1 cellular context compared by ENCODE assay signal in the genomic region with DNA sequence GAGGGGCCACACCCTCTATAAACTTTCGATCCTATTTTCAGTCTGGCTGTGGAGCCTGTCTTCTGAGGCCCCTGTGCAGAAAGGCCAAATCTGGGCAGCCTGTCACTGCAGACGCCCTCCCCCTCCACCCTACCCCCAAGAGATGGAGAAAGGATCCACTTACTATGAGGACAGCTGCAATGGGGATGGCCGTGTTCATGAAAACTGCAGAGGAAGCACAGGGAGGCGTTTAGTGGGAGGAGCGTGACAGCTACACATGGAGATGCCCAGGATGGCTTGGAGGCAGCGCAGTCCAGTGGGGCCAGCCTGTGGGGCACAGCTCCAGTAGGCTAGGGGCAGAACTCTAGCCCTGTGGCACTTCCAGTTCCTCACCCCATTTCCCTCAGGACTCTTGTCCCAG.
TF ChIP-seq lines count a peak whose summit lies in the region.

No MANE protein-coding gene starts in this region.

TF ChIP-seq in HepG2, 621 proteins besides CTCF, POLR2A, EP300 and RAD21:
- TF ChIP-seq, protein P1, sequence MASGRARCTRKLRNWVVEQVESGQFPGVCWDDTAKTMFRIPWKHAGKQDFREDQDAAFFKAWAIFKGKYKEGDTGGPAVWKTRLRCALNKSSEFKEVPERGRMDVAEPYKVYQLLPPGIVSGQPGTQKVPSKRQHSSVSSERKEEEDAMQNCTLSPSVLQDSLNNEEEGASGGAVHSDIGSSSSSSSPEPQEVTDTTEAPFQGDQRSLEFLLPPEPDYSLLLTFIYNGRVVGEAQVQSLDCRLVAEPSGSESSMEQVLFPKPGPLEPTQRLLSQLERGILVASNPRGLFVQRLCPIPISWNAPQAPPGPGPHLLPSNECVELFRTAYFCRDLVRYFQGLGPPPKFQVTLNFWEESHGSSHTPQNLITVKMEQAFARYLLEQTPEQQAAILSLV (CRISPR knock-in tag; IDR thresholded peaks at IDR 0.05; ENCODE audit: borderline replicate concordance), result no peak
- TF ChIP-seq ZZZ3 (CRISPR knock-in tag; IDR thresholded peaks at IDR 0.05; ENCODE audit: borderline replicate concordance), result no peak
- no peak for TF ChIP-seq ZNF564 (CRISPR knock-in tag; IDR thresholded peaks at IDR 0.05)
- no peak for TF ChIP-seq GATAD1 (CRISPR knock-in tag; IDR thresholded peaks at IDR 0.05)
- TF ChIP-seq ZXDC (CRISPR knock-in tag; IDR thresholded peaks at IDR 0.05), result no peak
- TF ChIP-seq RFX5 (IDR thresholded peaks at IDR 0.05; ENCODE audit: low read depth, low read length), result no peak
- no peak for TF ChIP-seq MTF2 (CRISPR knock-in tag; IDR thresholded peaks at IDR 0.05; ENCODE audit: borderline replicate concordance)
- TF ChIP-seq ADNP (CRISPR knock-in tag; IDR thresholded peaks at IDR 0.05), result no peak
- no peak for TF ChIP-seq NCOA1 (CRISPR knock-in tag; IDR thresholded peaks at IDR 0.05)
- no peak for TF ChIP-seq ZNF574 (CRISPR knock-in tag; IDR thresholded peaks at IDR 0.05)
- TF ChIP-seq ZNF776 (CRISPR knock-in tag; IDR thresholded peaks at IDR 0.05), result no peak
- TF ChIP-seq, protein P2, sequence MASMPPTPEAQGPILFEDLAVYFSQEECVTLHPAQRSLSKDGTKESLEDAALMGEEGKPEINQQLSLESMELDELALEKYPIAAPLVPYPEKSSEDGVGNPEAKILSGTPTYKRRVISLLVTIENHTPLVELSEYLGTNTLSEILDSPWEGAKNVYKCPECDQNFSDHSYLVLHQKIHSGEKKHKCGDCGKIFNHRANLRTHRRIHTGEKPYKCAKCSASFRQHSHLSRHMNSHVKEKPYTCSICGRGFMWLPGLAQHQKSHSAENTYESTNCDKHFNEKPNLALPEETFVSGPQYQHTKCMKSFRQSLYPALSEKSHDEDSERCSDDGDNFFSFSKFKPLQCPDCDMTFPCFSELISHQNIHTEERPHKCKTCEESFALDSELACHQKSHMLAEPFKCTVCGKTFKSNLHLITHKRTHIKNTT (CRISPR knock-in tag; IDR thresholded peaks at IDR 0.05), result no peak
- no peak for TF ChIP-seq RXRB (CRISPR knock-in tag; IDR thresholded peaks at IDR 0.05; ENCODE audit: borderline replicate concordance)
- TF ChIP-seq SETDB1 (CRISPR knock-in tag; IDR thresholded peaks at IDR 0.05; ENCODE audit: borderline replicate concordance), result no peak
- TF ChIP-seq ZNF891 (CRISPR knock-in tag; IDR thresholded peaks at IDR 0.05), result no peak
- no peak for TF ChIP-seq SIN3A (IDR thresholded peaks at IDR 0.05; ENCODE audit: borderline replicate concordance, low read depth, low read length)
- TF ChIP-seq ATRX (CRISPR knock-in tag; IDR thresholded peaks at IDR 0.05; ENCODE audit: borderline replicate concordance), result no peak
- TF ChIP-seq AGO2 (optimal IDR thresholded peaks at IDR 0.05; ENCODE audit: low read depth, low read length), result no peak
- TF ChIP-seq, protein P3, sequence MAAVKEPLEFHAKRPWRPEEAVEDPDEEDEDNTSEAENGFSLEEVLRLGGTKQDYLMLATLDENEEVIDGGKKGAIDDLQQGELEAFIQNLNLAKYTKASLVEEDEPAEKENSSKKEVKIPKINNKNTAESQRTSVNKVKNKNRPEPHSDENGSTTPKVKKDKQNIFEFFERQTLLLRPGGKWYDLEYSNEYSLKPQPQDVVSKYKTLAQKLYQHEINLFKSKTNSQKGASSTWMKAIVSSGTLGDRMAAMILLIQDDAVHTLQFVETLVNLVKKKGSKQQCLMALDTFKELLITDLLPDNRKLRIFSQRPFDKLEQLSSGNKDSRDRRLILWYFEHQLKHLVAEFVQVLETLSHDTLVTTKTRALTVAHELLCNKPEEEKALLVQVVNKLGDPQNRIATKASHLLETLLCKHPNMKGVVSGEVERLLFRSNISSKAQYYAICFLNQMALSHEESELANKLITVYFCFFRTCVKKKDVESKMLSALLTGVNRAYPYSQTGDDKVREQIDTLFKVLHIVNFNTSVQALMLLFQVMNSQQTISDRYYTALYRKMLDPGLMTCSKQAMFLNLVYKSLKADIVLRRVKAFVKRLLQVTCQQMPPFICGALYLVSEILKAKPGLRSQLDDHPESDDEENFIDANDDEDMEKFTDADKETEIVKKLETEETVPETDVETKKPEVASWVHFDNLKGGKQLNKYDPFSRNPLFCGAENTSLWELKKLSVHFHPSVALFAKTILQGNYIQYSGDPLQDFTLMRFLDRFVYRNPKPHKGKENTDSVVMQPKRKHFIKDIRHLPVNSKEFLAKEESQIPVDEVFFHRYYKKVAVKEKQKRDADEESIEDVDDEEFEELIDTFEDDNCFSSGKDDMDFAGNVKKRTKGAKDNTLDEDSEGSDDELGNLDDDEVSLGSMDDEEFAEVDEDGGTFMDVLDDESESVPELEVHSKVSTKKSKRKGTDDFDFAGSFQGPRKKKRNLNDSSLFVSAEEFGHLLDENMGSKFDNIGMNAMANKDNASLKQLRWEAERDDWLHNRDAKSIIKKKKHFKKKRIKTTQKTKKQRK (IDR thresholded peaks at IDR 0.05; ENCODE audit: low read length), result no peak
- no peak for TF ChIP-seq TRIM22 (IDR thresholded peaks at IDR 0.05)
TF ChIP-seq in HepG2: peak in this region for 0.
